Comparison of ENCODE assay signal across 13 cellular contexts in the genomic region with DNA sequence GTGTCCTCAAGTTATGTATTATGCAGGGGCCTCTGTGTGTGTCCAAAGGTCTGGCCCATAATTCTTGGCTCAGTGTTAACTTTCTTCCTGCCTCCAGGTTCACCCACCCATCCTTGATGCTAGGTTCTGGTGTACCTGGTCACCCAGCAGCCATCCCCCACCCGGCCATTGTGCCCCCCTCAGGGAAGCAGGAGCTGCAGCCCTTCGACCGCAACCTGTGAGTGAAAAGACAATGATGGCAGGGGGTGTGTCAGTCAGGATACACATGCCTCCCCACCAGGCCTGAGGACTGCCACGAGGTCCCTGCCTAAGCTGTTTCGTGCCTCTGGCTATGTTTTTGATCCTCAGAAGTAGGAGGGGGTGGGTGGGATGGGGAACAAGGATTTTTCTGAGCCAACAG. TPM values are rescaled to one million over a fixed set of nuclear protein-coding genes. Genes with fewer than 3 reads are reported as not detected.
DNase-seq lines count a peak whose midpoint lies in the region; ATAC-seq and TF ChIP-seq lines count a peak whose summit lies in the region.
"Had no signal": no experiment of that assay in that cellular context is flagged by ENCODE, and none has a peak within 500 bp of the region (broad histone marks: within the 10 kb centered on the region; RNA-seq: fewer than 3 reads in every experiment).

No MANE protein-coding gene starts in this region.

- H3K27ac ChIP-seq in right atrium auricular region = no peak overlapping the region
- no peak overlapping the region for H3K27ac ChIP-seq in adrenal gland
- no peak overlapping the region for H3K27ac ChIP-seq in lower lobe of right lung
- no peak overlapping the region for H3K27ac ChIP-seq in vagina
- H3K27ac ChIP-seq: prostate gland had no signal

- TF ChIP-seq CTCF in right atrium auricular region (IDR thresholded peaks at IDR 0.05) (no peak), adrenal gland (IDR thresholded peaks at IDR 0.05) (no peak), lower lobe of right lung (IDR thresholded peaks at IDR 0.05) (no peak), vagina (IDR thresholded peaks at IDR 0.05) (no peak)

- peaks cover 41% of the 10 kb centered on the region for H3K36me3 ChIP-seq in right atrium auricular region
- H3K36me3 ChIP-seq in adrenal gland (replicated peaks in 1 of 2) = peaks cover 0 to 47% of the 10 kb centered on the region in 2 donors
- peaks cover 78% of the 10 kb centered on the region for H3K36me3 ChIP-seq in lower lobe of right lung
- peaks cover 0 to 10% of the 10 kb centered on the region in 2 donors for H3K36me3 ChIP-seq in vagina

- peak; percentile 11 for DNase-seq in right atrium auricular region (ENCODE audit: low spot score)
- DNase-seq in left ventricle myocardium superior = no peak
- DNase-seq in adrenal gland = peak in 6 of 7 donors; percentile 5 to 48 (median 14)
- peak; percentile 28 for DNase-seq in lower lobe of right lung
- peak; percentile 58 to 65 for DNase-seq in vagina (ENCODE audit: extremely low spot score in 2 of 2)
- no peak for DNase-seq in NAMALWA (ENCODE audit: low spot score)
- DNase-seq: DMS 273 treated with DMSO at 0.1 percent for 48 hours, NCI-H2029, NCI-H524, SK-N-SH had no signal

- H3K9me3 ChIP-seq in right atrium auricular region (no peaks in the 10 kb centered on the region), adrenal gland (replicated peaks in 1 of 3) (no peaks in the 10 kb centered on the region), lower lobe of right lung (no peaks in the 10 kb centered on the region), vagina (no peaks in the 10 kb centered on the region)
- H3K9me3 ChIP-seq: prostate gland, SK-N-SH had no signal

- H3K27me3 ChIP-seq in right atrium auricular region (no peaks in the 10 kb centered on the region), adrenal gland (no peaks in the 10 kb centered on the region), lower lobe of right lung (ENCODE audit: low read depth) (no peaks in the 10 kb centered on the region), vagina (no peaks in the 10 kb centered on the region)

- H3K4me1 ChIP-seq in right atrium auricular region (peaks cover 0 to 12% of the 10 kb centered on the region in 2 donors), adrenal gland (replicated peaks in 1 of 2) (peaks cover 4 to 18% of the 10 kb centered on the region in 2 donors), lower lobe of right lung (peaks cover 33% of the 10 kb centered on the region), vagina (peaks cover 20% of the 10 kb centered on the region)
- H3K4me1 ChIP-seq: prostate gland had no signal

- TF ChIP-seq POLR2A in adrenal gland (IDR thresholded peaks at IDR 0.05) = no peak
- no peak for TF ChIP-seq POLR2A in vagina (IDR thresholded peaks at IDR 0.05)

- ATAC-seq in left ventricle myocardium superior (no peak), lower lobe of right lung (no peak), GM21423 (IDR thresholded peaks at IDR 0.05; ENCODE audit: unreplicated experiment) (no peak), HG03342 (IDR thresholded peaks at IDR 0.05; ENCODE audit: unreplicated experiment) (no peak)

- WGBS in adrenal gland, 4 donors = 80 to 88% (median 81%) methylated on average over 2 to 5 of the region's 5 CpGs

- H3K4me3 ChIP-seq in right atrium auricular region = no peak overlapping the region
- H3K4me3 ChIP-seq in adrenal gland = no peak overlapping the region
- H3K4me3 ChIP-seq in lower lobe of right lung = no peak overlapping the region
- no peak overlapping the region for H3K4me3 ChIP-seq in vagina
- H3K4me3 ChIP-seq: prostate gland had no signal

- intact Hi-C loops in left ventricle myocardium superior (cut with micrococcal nuclease) = no loop called here
- intact Hi-C loops in adrenal gland (cut with DNase I) = loop anchor here (2.0 to 5.0 kb wide), 3 partner anchors 40 to 103 kb away; no protein-coding TSS in a partner anchor
- intact Hi-C loops in lower lobe of right lung (cut with DNase I) = no loop called here
- intact Hi-C loops in vagina (cut with DNase I) = loop anchor here (5.0 kb wide), 1 partner anchor 100 kb away; no protein-coding TSS in a partner anchor

RNA-seq across cellular contexts. Expression of a gene that starts 27.6 kb away (rescaled TPM):
- total RNA-seq in right atrium auricular region (1 to 10 TPM; 1.3 to 1.7 TPM), left ventricle myocardium superior (3.4 TPM), adrenal gland (1 to 10 TPM; 6.2 to 9.6 (median 7.6) TPM), lower lobe of right lung (5.7 TPM), vagina (1.7 TPM)
- 1 to 10 TPM; 3.9 to 5.4 (median 5.1) TPM for polyA plus RNA-seq in adrenal gland

RNA-seq across cellular contexts. Expression of a gene that starts 34.7 kb away (rescaled TPM):
- total RNA-seq in right atrium auricular region = 100 to 1,000 TPM; 287 to 360 TPM
- total RNA-seq in left ventricle myocardium superior = 478 TPM
- 100 to 1,000 TPM; 262 to 522 (median 377) TPM for total RNA-seq in adrenal gland
- 1,000 to 10,000 TPM in 1 of 3 donors, 100 to 1,000 TPM in 2; 121 to 1,485 (median 274) TPM for polyA plus RNA-seq in adrenal gland
- 249 TPM for total RNA-seq in lower lobe of right lung
- total RNA-seq in vagina = 147 TPM

Comparison
In these comparisons a context has a peak if more than half of its experiments do, and no peak if none do; other contexts are left out.
1. DNase-seq: peak in right atrium auricular region (single experiment), adrenal gland (6 of 7), lower lobe of right lung (single experiment) and vagina (2 of 2); none in left ventricle myocardium superior (single experiment) and NAMALWA (single experiment).
2. intact Hi-C loops: an anchor here in adrenal gland (2.0 to 5.0 kb wide) and vagina (5.0 kb wide); none called in left ventricle myocardium superior and lower lobe of right lung.